Comparison of ENCODE assay signal across 1 cellular context in genomic region chr12:122203301-122203967, GRCh38.
TF ChIP-seq lines count a peak whose summit lies in the region.

B3GNT4 (plus strand) TSS chr12:122203709; CDS start chr12:122204619, 910 bp downstream.

TF ChIP-seq in HepG2, 621 proteins besides CTCF, POLR2A, EP300 and RAD21 (continued from another document and continues in another):
- peak; percentile 61 for TF ChIP-seq TFDP2 (CRISPR knock-in tag; IDR thresholded peaks at IDR 0.05)
- TF ChIP-seq UBTF (CRISPR knock-in tag; IDR thresholded peaks at IDR 0.05), result peak; percentile 27; the same call in 1 of the 2 replicates
- TF ChIP-seq TEAD3 (CRISPR knock-in tag; optimal IDR thresholded peaks at IDR 0.05; ENCODE audit: borderline replicate concordance), result peak; percentile 18
- TF ChIP-seq FOSL1 (CRISPR knock-in tag; IDR thresholded peaks at IDR 0.05; ENCODE audit: borderline replicate concordance), result no peak
- TF ChIP-seq TAF1 (CRISPR knock-in tag; IDR thresholded peaks at IDR 0.05), result no peak
- peak; percentile 81 for TF ChIP-seq ZNF687 (CRISPR knock-in tag; IDR thresholded peaks at IDR 0.05)
- no peak for TF ChIP-seq BCL3 (CRISPR knock-in tag; IDR thresholded peaks at IDR 0.05)
- peak; percentile 58 for TF ChIP-seq HNRNPLL (IDR thresholded peaks at IDR 0.05; ENCODE audit: low read depth, low read length, poor library complexity, severe bottlenecking)
- TF ChIP-seq MAX (IDR thresholded peaks at IDR 0.05), result peak; percentile 63
- no peak for TF ChIP-seq TGIF2 (CRISPR knock-in tag; IDR thresholded peaks at IDR 0.05)
- peak; percentile 69; the same call in 1 of the 2 replicates for TF ChIP-seq TFDP1 (CRISPR knock-in tag; IDR thresholded peaks at IDR 0.05; ENCODE audit: borderline replicate concordance)
- TF ChIP-seq ZGPAT (CRISPR knock-in tag; IDR thresholded peaks at IDR 0.05), result no peak
- 0 out of 2 replicates have a peak, but pooled peaks have one; percentile 9 for TF ChIP-seq NKX3-1 (CRISPR knock-in tag; IDR thresholded peaks at IDR 0.05)
- 0 out of 2 replicates have a peak, but pooled peaks have one; percentile 21 for TF ChIP-seq ZNF331 (CRISPR knock-in tag; IDR thresholded peaks at IDR 0.05)
- TF ChIP-seq KLF16 (CRISPR knock-in tag; IDR thresholded peaks at IDR 0.05), result 0 out of 4 replicates have a peak, but pooled peaks of 1 of the 2 experiments have one; percentile 21
- 0 out of 2 replicates have a peak, but pooled peaks have one; percentile 42 for TF ChIP-seq ZNF563 (CRISPR knock-in tag; IDR thresholded peaks at IDR 0.05)
- peak; percentile 18; the same call in 1 of the 2 replicates for TF ChIP-seq ERF (CRISPR knock-in tag; IDR thresholded peaks at IDR 0.05)
- no peak for TF ChIP-seq SMARCC2 (IDR thresholded peaks at IDR 0.05)
- TF ChIP-seq KDM2A (CRISPR knock-in tag; IDR thresholded peaks at IDR 0.05; ENCODE audit: borderline replicate concordance, low read depth), result peak; percentile 19; the same call in 1 of the 2 replicates
- TF ChIP-seq BCLAF1 (IDR thresholded peaks at IDR 0.05), result no peak
- TF ChIP-seq HNRNPK (IDR thresholded peaks at IDR 0.05; ENCODE audit: low read depth, low read length, poor library complexity, severe bottlenecking), result peak; percentile 52
- TF ChIP-seq HMG20A (CRISPR knock-in tag; IDR thresholded peaks at IDR 0.05; ENCODE audit: borderline replicate concordance), result no peak
- TF ChIP-seq ZNF883 (CRISPR knock-in tag; IDR thresholded peaks at IDR 0.05; ENCODE audit: not compliant biosample characterization), result peak; percentile 26
- TF ChIP-seq ARID4A (CRISPR knock-in tag; IDR thresholded peaks at IDR 0.05; ENCODE audit: borderline replicate concordance), result peak; percentile 23; the same call in 1 of the 2 replicates
- peak; percentile 41; the same call in 1 of the 2 replicates for TF ChIP-seq ZNF546 (CRISPR knock-in tag; conservative IDR thresholded peaks at IDR 0.05)
- no peak for TF ChIP-seq REST (IDR thresholded peaks at IDR 0.05; ENCODE audit: borderline replicate concordance in 1 of 2, low read depth in 1 of 2, low read length in 2 of 2)
- peak; percentile 56; the same call in 1 of the 2 replicates for TF ChIP-seq KDM3A (CRISPR knock-in tag; IDR thresholded peaks at IDR 0.05; ENCODE audit: low read depth)
- TF ChIP-seq RXRA (CRISPR knock-in tag; IDR thresholded peaks at IDR 0.05), result 0 out of 2 replicates have a peak, but pooled peaks have one; percentile 23
- TF ChIP-seq ZNF616 (CRISPR knock-in tag; IDR thresholded peaks at IDR 0.05; ENCODE audit: low read depth), result 0 out of 2 replicates have a peak, but pooled peaks have one; percentile 47
- TF ChIP-seq GABPB1 (CRISPR knock-in tag; IDR thresholded peaks at IDR 0.05), result peak; percentile 23; the same call in 1 of the 2 replicates
